In the genomic region with DNA sequence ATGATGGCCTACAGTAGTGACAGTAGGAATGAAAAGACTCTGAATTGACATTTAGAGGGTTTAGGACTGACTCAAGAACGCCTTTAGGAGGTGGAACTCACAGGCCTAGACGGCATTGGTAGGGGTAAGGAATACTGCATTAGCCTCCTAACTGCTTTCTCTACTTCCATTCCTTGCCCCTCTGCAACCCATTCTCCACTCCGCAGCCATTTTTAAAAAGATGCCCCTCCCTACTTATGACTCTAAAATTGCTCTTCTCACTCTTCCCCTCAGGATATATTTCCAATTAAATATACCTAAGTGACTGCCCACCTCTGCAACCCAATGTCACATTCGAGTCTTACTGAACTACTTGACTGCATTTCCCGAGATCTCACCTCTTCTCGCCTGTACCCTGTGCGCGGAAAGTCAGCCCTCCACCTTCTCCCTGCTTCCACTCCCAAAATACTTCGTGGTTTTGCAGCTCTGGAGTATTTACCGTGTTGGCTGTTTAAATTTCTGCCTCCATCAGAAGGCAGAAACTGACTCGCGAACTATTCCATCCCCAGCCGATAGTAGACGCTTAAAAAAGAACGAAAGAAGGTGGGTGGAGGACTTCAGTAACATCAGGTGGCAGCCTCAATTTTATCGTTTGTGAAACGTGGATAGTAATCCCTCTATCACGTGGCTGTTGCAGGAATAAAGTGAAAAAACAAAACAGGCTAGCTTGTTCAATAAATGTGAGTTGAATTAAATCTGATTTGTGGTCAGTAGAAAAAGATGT, we compare ENCODE assay signal across 9 cellular contexts. TPM values are rescaled to one million over a fixed set of nuclear protein-coding genes. Genes with fewer than 3 reads are reported as not detected.
A peak's percentile ranks its signal among the peaks of the same experiment; 100 is the strongest.
DNase-seq lines count a peak whose midpoint lies in the region; ATAC-seq and TF ChIP-seq lines count a peak whose summit lies in the region.
"Had no signal": no experiment of that assay in that cellular context is flagged by ENCODE, and none has a peak within 500 bp of the region (broad histone marks: within the 10 kb centered on the region; RNA-seq: fewer than 3 reads in every experiment).

No MANE protein-coding gene starts in this region.

- peak overlapping the region; percentile 43; the same call in 1 of the 2 replicates for H2AFZ ChIP-seq in OCI-LY7 (ENCODE audit: low read length)

- in situ Hi-C loops in brain microvascular endothelial cell (cut with HindIII; ENCODE audit: low pct_ligation_motif_present, low sequenced_read_pairs), result no loop called here

- H3K4me2 ChIP-seq in OCI-LY7 (ENCODE audit: low read length), result peak overlapping the region; percentile 92

- ATAC-seq in heart left ventricle, result no peak
- peak; percentile 16 for ATAC-seq in left colon
- no peak for ATAC-seq in GM18861 (IDR thresholded peaks at IDR 0.05; ENCODE audit: unreplicated experiment)
- ATAC-seq in GM18858 (IDR thresholded peaks at IDR 0.05; ENCODE audit: unreplicated experiment), result no peak

- no peaks in the 10 kb centered on the region for H3K9me3 ChIP-seq in heart left ventricle
- H3K9me3 ChIP-seq in OCI-LY7 (ENCODE audit: low read length), result no peaks in the 10 kb centered on the region
- no peaks in the 10 kb centered on the region for H3K9me3 ChIP-seq in stomach smooth muscle (ENCODE audit: control insufficient read depth in 2 of 2, low read length in 2 of 2)

- peak overlapping the region; percentile 83 to 91 for H3K9ac ChIP-seq in stomach smooth muscle (ENCODE audit: low read length in 2 of 2)

- H3K4me1 ChIP-seq in heart left ventricle (peaks cover 17 to 56% (median 36%) of the 10 kb centered on the region in 12 donors), OCI-LY7 (ENCODE audit: insufficient read depth, low read length, poor library complexity, severe bottlenecking) (peaks cover 39% of the 10 kb centered on the region), stomach smooth muscle (ENCODE audit: control insufficient read depth, insufficient read depth, low read length) (peaks cover 30% of the 10 kb centered on the region)

- 5 to 9% (median 6%) methylated on average over 18 of the region's 18 CpGs for WGBS in heart left ventricle, 4 donors

- CTCF ChIA-PET in OCI-LY7 (lab: Charles Lee; ENCODE audit: unreplicated experiment), result interaction anchor here (0.7 kb wide), 1 partner anchor 40 kb away, joined by 3 read pairs; no protein-coding TSS in a partner anchor

- TSS peak; percentile 97 for BruUV-seq in OCI-LY7 (replicated peaks; lab: Mats Ljungman, UMichigan)

- H3K27ac ChIP-seq in heart left ventricle, result peak overlapping the region; percentile 86 to 100 (median 96)
- peak overlapping the region; percentile 63 for H3K27ac ChIP-seq in OCI-LY7 (ENCODE audit: low read depth, low read length, poor library complexity, severe bottlenecking)
- peak overlapping the region; percentile 70 for H3K27ac ChIP-seq in brain microvascular endothelial cell
- H3K27ac ChIP-seq in stomach smooth muscle (ENCODE audit: low read length), result peak overlapping the region; percentile 91

- POLR2A ChIA-PET in OCI-LY7 (lab: Charles Lee), result interaction anchor here (0.6 to 1.8 kb wide), 7 partner anchors 10 to 1285 kb away, joined by 3 to 8 read pairs (median 3); a partner anchor contains a TSS

- peaks cover 31% of the 10 kb centered on the region for H4K20me1 ChIP-seq in OCI-LY7 (ENCODE audit: insufficient read depth, low read length)

- TF ChIP-seq CTCF in heart left ventricle (IDR thresholded peaks at IDR 0.05) (peak in 1 of 12 donors; percentile 4), OCI-LY7 (conservative IDR thresholded peaks at IDR 0.05; ENCODE audit: low read length) (0 out of 2 replicates have a peak, but pooled peaks have one; percentile 42), brain microvascular endothelial cell (IDR thresholded peaks at IDR 0.05; ENCODE audit: low read depth, low read length, missing control alignments) (no peak)

- no peaks in the 10 kb centered on the region for H3K27me3 ChIP-seq in heart left ventricle
- H3K27me3 ChIP-seq in brain microvascular endothelial cell (replicated peaks), result no peaks in the 10 kb centered on the region
- H3K27me3 ChIP-seq in stomach smooth muscle (ENCODE audit: control insufficient read depth in 1 of 2, insufficient read depth in 2 of 2, low read length in 2 of 2), result no peaks in the 10 kb centered on the region

- intact Hi-C loops in heart left ventricle (cut with DNase I) (loop anchor here in 8 of 10 donors (2.0 to 10.0 kb wide), 8 partner anchors 22 to 506 kb away; a partner anchor contains a TSS), cardiac septum (cut with DNase I) (loop anchor here (5.0 kb wide), 1 partner anchor 86 kb away; a partner anchor contains a TSS), OCI-LY7 (cut with micrococcal nuclease; ENCODE audit: unreplicated experiment) (loop anchor here (5.0 kb wide), 1 partner anchor 261 kb away; no protein-coding TSS in a partner anchor), left colon (cut with DNase I, micrococcal nuclease) (no loop called here)

- H3K79me2 ChIP-seq in OCI-LY7 (ENCODE audit: insufficient read depth, low read depth, low read length), result peaks cover 51% of the 10 kb centered on the region

- H3K36me3 ChIP-seq in heart left ventricle (peaks cover 0 to 15% (median 3%) of the 10 kb centered on the region in 9 donors), OCI-LY7 (ENCODE audit: insufficient read depth, low read length) (peaks cover 39% of the 10 kb centered on the region), brain microvascular endothelial cell (replicated peaks) (peaks cover 9% of the 10 kb centered on the region), stomach smooth muscle (ENCODE audit: control insufficient read depth in 2 of 2, insufficient read depth in 2 of 2, low read length in 2 of 2) (peaks cover 2 to 4% of the 10 kb centered on the region in 2 donors)

- H3K4me3 ChIP-seq in heart left ventricle (peak overlapping the region; percentile 64 to 99 (median 82)), OCI-LY7 (ENCODE audit: low read depth, low read length, poor library complexity, severe bottlenecking) (peak overlapping the region; percentile 84), brain microvascular endothelial cell (ENCODE audit: low read depth, low read length) (peak overlapping the region; percentile 82), stomach smooth muscle (ENCODE audit: low read length in 2 of 2) (peak overlapping the region; percentile 89 to 92)

- TF ChIP-seq POLR2A in heart left ventricle (IDR thresholded peaks at IDR 0.05), result no peak

- H3K9me2 ChIP-seq in OCI-LY7 (ENCODE audit: insufficient read depth, low read length), result no peaks in the 10 kb centered on the region

- DNase-seq in heart left ventricle (no peak), cardiac septum (ENCODE audit: low spot score) (no peak), OCI-LY7 (ENCODE audit: low spot score) (peak; percentile 59), brain microvascular endothelial cell (no peak), left colon (peak in 1 of 2 donors; percentile 11)

RNA-seq across cellular contexts. Expression of a gene that starts 1.1 kb away (rescaled TPM):
- total RNA-seq in heart left ventricle (1,000 to 10,000 TPM in 1 of 9 donors, 100 to 1,000 TPM in 8; 663 to 1,139 (median 788) TPM), cardiac septum (717 TPM), OCI-LY7 (2022) (956 and 965 TPM in 2 replicates), left colon (100 to 1,000 TPM; 419 to 437 TPM)
- polyA plus RNA-seq in heart left ventricle, result 1,000 to 10,000 TPM in 1 of 2 donors, 100 to 1,000 TPM in 1; 638 to 1,226 TPM
- 750 and 887 TPM in 2 replicates for total RNA-seq in OCI-LY7 (2014; rRNA removed; shearing (Covaris generic))

RNA-seq across cellular contexts. Expression of a gene that starts 22.9 kb away (rescaled TPM):
- total RNA-seq in heart left ventricle, result 10 to 100 TPM; 16.9 to 28.6 (median 19.4) TPM
- polyA plus RNA-seq in heart left ventricle, result 10 to 100 TPM; 25.6 to 30.9 TPM
- total RNA-seq in cardiac septum, result 18.3 TPM
- 74.4 and 95.7 TPM in 2 replicates for total RNA-seq in OCI-LY7 (2014; rRNA removed; shearing (Covaris generic))
- total RNA-seq in OCI-LY7 (2022), result 81.3 and 100 TPM in 2 replicates
- total RNA-seq in left colon, result 10 to 100 TPM; 19.1 to 28.3 TPM

RNA-seq across cellular contexts. Expression of a gene that starts 58.9 kb away (rescaled TPM):
- total RNA-seq in heart left ventricle (under 1 TPM in 1 of 9 donors, not detected in 8; 0.11 TPM), cardiac septum (not detected), OCI-LY7 (2022) (not detected in 2 replicates), left colon (not detected)
- polyA plus RNA-seq in heart left ventricle, result under 1 TPM in 1 of 2 donors, not detected in 1; 0.01 TPM
- not detected in 2 replicates for total RNA-seq in OCI-LY7 (2014; rRNA removed; shearing (Covaris generic))
- total RNA-seq: pulmonary artery endothelial cell had no signal

Comparison
In these comparisons a context has a peak if more than half of its experiments do, and no peak if none do; other contexts are left out.
1. intact Hi-C loops: an anchor here in heart left ventricle (2.0 to 10.0 kb wide), cardiac septum (5.0 kb wide) and OCI-LY7 (5.0 kb wide); none called in left colon.